1 cellular context compared by ENCODE assay signal in the genomic region with DNA sequence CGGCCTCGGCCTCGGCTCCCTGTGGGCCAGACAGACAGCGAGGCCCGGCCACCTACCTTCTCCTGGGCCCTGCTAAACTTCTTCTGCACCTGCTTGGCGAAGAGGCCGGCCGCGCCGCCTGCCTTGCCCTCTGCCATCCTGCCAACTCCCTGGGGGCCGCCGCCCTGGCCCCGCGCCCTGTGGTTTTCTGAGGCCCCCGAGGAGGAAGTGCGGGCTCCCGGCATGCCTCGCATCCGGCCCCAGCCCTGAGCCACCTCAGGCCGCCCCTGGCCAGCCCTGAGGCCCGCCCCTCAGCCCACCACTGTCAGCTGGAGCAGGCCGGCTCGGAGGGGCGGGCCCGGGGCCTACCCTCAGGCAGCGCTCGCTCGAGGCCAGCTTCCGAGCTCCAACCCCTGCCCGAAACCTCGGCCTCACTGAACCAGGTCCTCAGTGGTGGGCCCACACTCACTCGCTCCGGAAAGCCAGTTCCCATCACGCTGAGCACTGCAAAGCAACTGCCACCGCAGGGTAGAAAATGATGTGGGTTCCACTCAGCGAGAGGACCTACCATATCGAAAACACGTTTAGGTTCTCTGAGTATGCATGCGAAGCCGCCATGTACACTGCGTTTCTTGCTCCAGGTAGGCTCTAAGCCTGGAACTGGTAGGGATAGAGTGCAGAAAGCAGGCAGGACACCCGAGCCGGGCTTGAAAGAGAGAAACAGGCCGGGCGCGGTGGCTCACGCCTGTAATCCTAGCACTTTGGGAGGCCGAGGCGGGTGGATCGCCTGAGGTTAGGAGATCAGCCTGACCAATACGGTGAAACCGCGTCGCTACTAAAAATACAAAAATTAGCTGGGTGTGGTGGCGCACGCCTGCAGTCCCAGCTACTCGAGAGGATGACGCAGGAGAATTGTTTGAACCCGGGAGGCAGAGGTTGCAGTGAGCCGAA.
TF ChIP-seq lines count a peak whose summit lies in the region.

A gene (minus strand): TSS at position 209 of the 930 bp plus-strand sequence. CDS start 72 bp downstream, at position 137.

TF ChIP-seq in WTC11, 78 proteins besides CTCF, POLR2A, EP300 and RAD21 (continued from another document):
- TF ChIP-seq FOXP1 (CRISPR knock-in tag; IDR thresholded peaks at IDR 0.05; ENCODE audit: borderline replicate concordance) (no peak), ZNF317 (CRISPR knock-in tag; IDR thresholded peaks at IDR 0.05; ENCODE audit: borderline replicate concordance, low read depth) (no peak), SMAD3 (CRISPR knock-in tag; IDR thresholded peaks at IDR 0.05; ENCODE audit: borderline replicate concordance) (no peak)
- TF ChIP-seq, protein P1, sequence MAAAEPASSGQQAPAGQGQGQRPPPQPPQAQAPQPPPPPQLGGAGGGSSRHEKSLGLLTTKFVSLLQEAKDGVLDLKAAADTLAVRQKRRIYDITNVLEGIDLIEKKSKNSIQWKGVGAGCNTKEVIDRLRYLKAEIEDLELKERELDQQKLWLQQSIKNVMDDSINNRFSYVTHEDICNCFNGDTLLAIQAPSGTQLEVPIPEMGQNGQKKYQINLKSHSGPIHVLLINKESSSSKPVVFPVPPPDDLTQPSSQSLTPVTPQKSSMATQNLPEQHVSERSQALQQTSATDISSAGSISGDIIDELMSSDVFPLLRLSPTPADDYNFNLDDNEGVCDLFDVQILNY (CRISPR knock-in tag; IDR thresholded peaks at IDR 0.05): no peak
- TF ChIP-seq, protein P2, sequence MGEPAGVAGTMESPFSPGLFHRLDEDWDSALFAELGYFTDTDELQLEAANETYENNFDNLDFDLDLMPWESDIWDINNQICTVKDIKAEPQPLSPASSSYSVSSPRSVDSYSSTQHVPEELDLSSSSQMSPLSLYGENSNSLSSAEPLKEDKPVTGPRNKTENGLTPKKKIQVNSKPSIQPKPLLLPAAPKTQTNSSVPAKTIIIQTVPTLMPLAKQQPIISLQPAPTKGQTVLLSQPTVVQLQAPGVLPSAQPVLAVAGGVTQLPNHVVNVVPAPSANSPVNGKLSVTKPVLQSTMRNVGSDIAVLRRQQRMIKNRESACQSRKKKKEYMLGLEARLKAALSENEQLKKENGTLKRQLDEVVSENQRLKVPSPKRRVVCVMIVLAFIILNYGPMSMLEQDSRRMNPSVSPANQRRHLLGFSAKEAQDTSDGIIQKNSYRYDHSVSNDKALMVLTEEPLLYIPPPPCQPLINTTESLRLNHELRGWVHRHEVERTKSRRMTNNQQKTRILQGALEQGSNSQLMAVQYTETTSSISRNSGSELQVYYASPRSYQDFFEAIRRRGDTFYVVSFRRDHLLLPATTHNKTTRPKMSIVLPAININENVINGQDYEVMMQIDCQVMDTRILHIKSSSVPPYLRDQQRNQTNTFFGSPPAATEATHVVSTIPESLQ (CRISPR knock-in tag; IDR thresholded peaks at IDR 0.05): no peak
- TF ChIP-seq, protein P3, sequence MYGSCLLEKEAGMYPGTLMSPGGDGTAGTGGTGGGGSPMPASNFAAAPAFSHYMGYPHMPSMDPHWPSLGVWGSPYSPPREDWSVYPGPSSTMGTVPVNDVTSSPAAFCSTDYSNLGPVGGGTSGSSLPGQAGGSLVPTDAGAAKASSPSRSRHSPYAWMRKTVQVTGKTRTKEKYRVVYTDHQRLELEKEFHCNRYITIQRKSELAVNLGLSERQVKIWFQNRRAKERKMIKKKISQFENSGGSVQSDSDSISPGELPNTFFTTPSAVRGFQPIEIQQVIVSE (CRISPR knock-in tag; IDR thresholded peaks at IDR 0.05; ENCODE audit: borderline replicate concordance): no peak
